ENCODE assay signal across 8 cellular contexts in the genomic region with DNA sequence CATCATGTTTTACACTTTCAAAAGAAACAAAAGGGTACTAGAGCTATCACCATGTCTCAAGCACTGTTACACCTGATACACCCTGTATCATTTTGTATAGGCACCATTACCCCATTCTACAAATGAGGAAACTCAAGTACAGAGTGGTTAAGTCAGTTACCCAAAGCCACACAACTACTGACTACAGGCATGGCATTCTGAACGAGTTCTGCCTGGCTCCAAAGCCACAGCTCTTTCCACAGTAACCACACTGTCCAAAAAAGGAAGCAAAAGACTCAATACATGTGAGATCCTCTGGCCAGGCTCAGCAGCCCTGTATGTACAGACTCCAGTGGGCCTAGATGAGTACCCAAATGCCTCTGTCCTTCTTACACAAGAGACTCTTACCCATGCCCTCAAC. TPM values are rescaled to one million over a fixed set of nuclear protein-coding genes. Genes with fewer than 3 reads are reported as not detected.
DNase-seq lines count a peak whose midpoint lies in the region; ATAC-seq and TF ChIP-seq lines count a peak whose summit lies in the region.
"Had no signal": no experiment of that assay in that cellular context is flagged by ENCODE, and none has a peak within 500 bp of the region (broad histone marks: within the 10 kb centered on the region; RNA-seq: fewer than 3 reads in every experiment).

No MANE protein-coding gene starts in this region.

- intact Hi-C loops in spleen (cut with DNase I; ENCODE audit: low total_unique reads) = no loop called here
- intact Hi-C loops in CD8-positive, alpha-beta T cell (cut with DNase I, micrococcal nuclease) = no loop called here

- H3K9me3 ChIP-seq in spleen = no peaks in the 10 kb centered on the region
- H3K9me3 ChIP-seq in CD8-positive, alpha-beta T cell (ENCODE audit: low read length) = no peaks in the 10 kb centered on the region

- H3K36me3 Mint-ChIP-seq in activated naive CD8-positive, alpha-beta T cell treated with anti-CD3 and anti-CD28 coated beads for 36 hours = peaks cover 18% of the 10 kb centered on the region
- peaks cover 68% of the 10 kb centered on the region for H3K36me3 Mint-ChIP-seq in CD8-positive, alpha-beta T cell

- H3K27me3 Mint-ChIP-seq in activated naive CD8-positive, alpha-beta T cell treated with anti-CD3 and anti-CD28 coated beads for 36 hours = no peaks in the 10 kb centered on the region
- no peaks in the 10 kb centered on the region for H3K27me3 Mint-ChIP-seq in CD8-positive, alpha-beta T cell (ENCODE audit: low read depth)

- TF ChIP-seq CTCF in spleen (IDR thresholded peaks at IDR 0.05 in 8 of 11, conservative IDR thresholded peaks at IDR 0.05 in 3 of 11) = no peak
- TF ChIP-seq CTCF in CD8-positive, alpha-beta T cell (IDR thresholded peaks at IDR 0.05) = no peak

- POLR2A ChIA-PET in CD8-positive, alpha-beta T cell (lab: Charles Lee) = no interaction called here

- TF ChIP-seq POLR2A in spleen (IDR thresholded peaks at IDR 0.05) = no peak

- no peak overlapping the region for H3K4me3 ChIP-seq in spleen
- H3K4me3 ChIP-seq in CD8-positive, alpha-beta T cell (ENCODE audit: low read depth, low read length) = no peak overlapping the region
- H3K4me3 ChIP-seq: neural progenitor cell had no signal

- no peaks in the 10 kb centered on the region for H3K27me3 ChIP-seq in spleen (replicated peaks in 1 of 7)
- no peaks in the 10 kb centered on the region for H3K27me3 ChIP-seq in CD8-positive, alpha-beta T cell (ENCODE audit: insufficient read depth, low read length)
- H3K27me3 ChIP-seq: neural progenitor cell had no signal

- peaks cover 0 to 79% (median 60%) of the 10 kb centered on the region in 6 donors for H3K36me3 ChIP-seq in spleen
- H3K36me3 ChIP-seq in CD8-positive, alpha-beta T cell (ENCODE audit: insufficient read depth, low read length) = peaks cover 24% of the 10 kb centered on the region

- H3K4me1 ChIP-seq in spleen = peaks cover 33 to 93% (median 57%) of the 10 kb centered on the region in 6 donors
- H3K4me1 ChIP-seq in CD8-positive, alpha-beta T cell (ENCODE audit: insufficient read depth, low read length) = peaks cover 26% of the 10 kb centered on the region

- DNase-seq in KG1 (lab: John Stamatoyannopoulos, UW) (peak; percentile 66), spleen (no peak), dedifferentiated amniotic fluid mesenchymal stem cell (ENCODE audit: extremely low spot score) (no peak)
- DNase-seq in activated naive CD8-positive, alpha-beta T cell treated with anti-CD3 and anti-CD28 coated beads for 36 hours = peak; percentile 34
- DNase-seq in CD8-positive, alpha-beta T cell = no peak
- no peak for DNase-seq in stimulated activated CD4-positive, alpha-beta T cell treated with anti-CD3 and anti-CD28 coated beads, Interleukin-15, amount 100 ng/mL, for 24 hours

- peak overlapping the region; percentile 4 for H3K4me3 Mint-ChIP-seq in activated naive CD8-positive, alpha-beta T cell treated with anti-CD3 and anti-CD28 coated beads for 36 hours
- H3K4me3 Mint-ChIP-seq in CD8-positive, alpha-beta T cell = no peak overlapping the region
- H3K4me3 Mint-ChIP-seq: neural progenitor cell had no signal

- peak; percentile 45 for ATAC-seq in GM18909 (IDR thresholded peaks at IDR 0.05; ENCODE audit: poor library complexity, unreplicated experiment)
- no peak for ATAC-seq in CD8-positive, alpha-beta T cell

- H3K4me1 Mint-ChIP-seq in activated naive CD8-positive, alpha-beta T cell treated with anti-CD3 and anti-CD28 coated beads for 36 hours = peaks cover 34% of the 10 kb centered on the region
- H3K4me1 Mint-ChIP-seq in CD8-positive, alpha-beta T cell (ENCODE audit: low read depth) = peaks cover 45% of the 10 kb centered on the region

- WGBS in spleen, 5 donors = 4 to 22% (median 18%) methylated on average over 1 of the region's 1 CpG

- H3K9me3 Mint-ChIP-seq in activated naive CD8-positive, alpha-beta T cell treated with anti-CD3 and anti-CD28 coated beads for 36 hours = no peaks in the 10 kb centered on the region
- H3K9me3 Mint-ChIP-seq in CD8-positive, alpha-beta T cell = no peaks in the 10 kb centered on the region
- H3K9me3 Mint-ChIP-seq: neural progenitor cell had no signal

- peak overlapping the region; percentile 69 for H3K27ac Mint-ChIP-seq in activated naive CD8-positive, alpha-beta T cell treated with anti-CD3 and anti-CD28 coated beads for 36 hours
- H3K27ac Mint-ChIP-seq in CD8-positive, alpha-beta T cell = no peak overlapping the region
- H3K27ac Mint-ChIP-seq: neural progenitor cell had no signal

- CTCF ChIA-PET in CD8-positive, alpha-beta T cell (lab: Charles Lee) = interaction anchor here (1.3 kb wide), 1 partner anchor 121 kb away, joined by 4 read pairs; no protein-coding TSS in a partner anchor

- H3K27ac ChIP-seq in spleen = peak overlapping the region in 5 of 8 donors; percentile 3 to 66 (median 51)
- H3K27ac ChIP-seq in CD8-positive, alpha-beta T cell (ENCODE audit: low read depth, low read length) = no peak overlapping the region
- H3K27ac ChIP-seq: neural progenitor cell had no signal

RNA-seq across cellular contexts. Expression of a gene that starts 4.7 kb away (rescaled TPM):
- 10 to 100 TPM; 38.8 to 41.1 TPM for total RNA-seq in activated naive CD8-positive, alpha-beta T cell treated with anti-CD3 and anti-CD28 coated beads for 36 hours
- total RNA-seq in spleen = 100 to 1,000 TPM in 5 of 7 donors, 10 to 100 TPM in 2; 77.7 to 132 (median 118) TPM
- 10 to 100 TPM; 15.6 to 33.2 (median 24.5) TPM for polyA plus RNA-seq in spleen
- 100 to 1,000 TPM; 102 to 114 TPM for total RNA-seq in CD8-positive, alpha-beta T cell

RNA-seq across cellular contexts. Expression of a gene that starts 50.1 kb away (rescaled TPM):
- 1 to 10 TPM; 2.4 to 2.8 TPM for total RNA-seq in activated naive CD8-positive, alpha-beta T cell treated with anti-CD3 and anti-CD28 coated beads for 36 hours
- 10 to 100 TPM in 1 of 7 donors, 1 to 10 TPM in 6; 3.8 to 10.2 (median 7.4) TPM for total RNA-seq in spleen
- 1 to 10 TPM in 2 of 3 donors, under 1 TPM in 1; 0.70 to 1.5 (median 1.1) TPM for polyA plus RNA-seq in spleen
- under 1 TPM; 0.84 to 0.89 TPM for total RNA-seq in CD8-positive, alpha-beta T cell

RNA-seq across cellular contexts. Expression of a gene that starts 54.7 kb away (rescaled TPM):
- total RNA-seq in activated naive CD8-positive, alpha-beta T cell treated with anti-CD3 and anti-CD28 coated beads for 36 hours = not detected
- under 1 TPM in 1 of 7 donors, not detected in 6; 0.41 TPM for total RNA-seq in spleen
- polyA plus RNA-seq in spleen = under 1 TPM in 1 of 3 donors, not detected in 2; 0.04 TPM
- total RNA-seq in CD8-positive, alpha-beta T cell = not detected

Comparison
In these comparisons a context has a peak if more than half of its experiments do, and no peak if none do; other contexts are left out.
1. DNase-seq: peak in KG1 (single experiment) and activated naive CD8-positive, alpha-beta T cell treated with anti-CD3 and anti-CD28 coated beads for 36 hours (single experiment); none in spleen (single experiment), dedifferentiated amniotic fluid mesenchymal stem cell (single experiment), CD8-positive, alpha-beta T cell (0 of 7) and stimulated activated CD4-positive, alpha-beta T cell treated with anti-CD3 and anti-CD28 coated beads, Interleukin-15, amount 100 ng/mL, for 24 hours (single experiment).